Comparison of ENCODE assay signal across 8 cellular contexts in genomic region chr17:80146121-80147034, GRCh38. TPM values are rescaled to one million over a fixed set of nuclear protein-coding genes. Genes with fewer than 3 reads are reported as not detected.
DNase-seq lines count a peak whose midpoint lies in the region; ATAC-seq and TF ChIP-seq lines count a peak whose summit lies in the region.

No MANE protein-coding gene starts in this region.

- no peaks in the 10 kb centered on the region for H3K36me3 Mint-ChIP-seq in natural killer cell

- no peaks in the 10 kb centered on the region for H3K27me3 Mint-ChIP-seq in natural killer cell (ENCODE audit: low read depth in 2 of 2)

- peaks cover 19 to 25% of the 10 kb centered on the region in 2 donors for H3K4me1 Mint-ChIP-seq in natural killer cell

- intact Hi-C loops in natural killer cell (cut with micrococcal nuclease): loop anchor here (2.0 kb wide), 1 partner anchor 116 kb away; no protein-coding TSS in a partner anchor

- ATAC-seq in GM21515 (IDR thresholded peaks at IDR 0.05; ENCODE audit: unreplicated experiment) (peak; percentile 25), esophagus mucosa (peak; percentile 5), natural killer cell (peak in 2 of 3 donors; percentile 0 to 1)

- H3K4me3 Mint-ChIP-seq in natural killer cell: peak overlapping the region; percentile 96

- in situ Hi-C loops in G401 (cut with HindIII; ENCODE audit: low sequenced_read_pairs): no loop called here

- TF ChIP-seq CTCF in VCaP (conservative IDR thresholded peaks at IDR 0.05): no peak
- TF ChIP-seq CTCF in natural killer cell (IDR thresholded peaks at IDR 0.05): no peak

- DNase-seq in G401 (ENCODE audit: low spot score) (peak; percentile 8), natural killer cell (no peak), dedifferentiated amniotic fluid mesenchymal stem cell (ENCODE audit: extremely low spot score) (no peak), SKM-1 (lab: John Stamatoyannopoulos, UW; ENCODE audit: unreplicated experiment) (no peak)

- peak overlapping the region; percentile 73 to 93 for H3K27ac Mint-ChIP-seq in natural killer cell

- TF ChIP-seq EP300 in Ishikawa (IDR thresholded peaks at IDR 0.05; ENCODE audit: borderline replicate concordance): no peak

- peak overlapping the region; percentile 97 for H3K27ac ChIP-seq in VCaP

- TF ChIP-seq RAD21 in Ishikawa (IDR thresholded peaks at IDR 0.05; ENCODE audit: low read depth): no peak

- H3K9me3 Mint-ChIP-seq in natural killer cell: no peaks in the 10 kb centered on the region

TF ChIP-seq in Ishikawa, 13 proteins besides CTCF, POLR2A, EP300 and RAD21:
- TF ChIP-seq ZBTB7A (IDR thresholded peaks at IDR 0.05; ENCODE audit: low read depth): peak; percentile 24; the same call in 1 of the 2 replicates
- TF ChIP-seq REST (IDR thresholded peaks at IDR 0.05; ENCODE audit: low read depth): no peak
- TF ChIP-seq TAF1 (IDR thresholded peaks at IDR 0.05; ENCODE audit: low read depth): no peak
- peak; percentile 62 for TF ChIP-seq YY1 (IDR thresholded peaks at IDR 0.05; ENCODE audit: low read depth)

RNA-seq across cellular contexts. Expression of gene EIF4A3, which starts 0.6 kb away (rescaled TPM):
- total RNA-seq in G401 (2014; rRNA removed; shearing (Covaris generic)): 239 and 247 TPM in 2 replicates
- total RNA-seq in esophagus mucosa: 93.3 TPM
- 10 to 100 TPM; 86.2 to 88.6 (median 88.0) TPM for total RNA-seq in natural killer cell

RNA-seq across cellular contexts. Expression of gene CARD14, which starts 23.5 kb away (rescaled TPM):
- total RNA-seq in G401 (2014; rRNA removed; shearing (Covaris generic)): 0.44 TPM in 1 of 2 replicates, not detected in the other
- 23.8 TPM for total RNA-seq in esophagus mucosa
- under 1 TPM in 2 of 3 donors, not detected in 1; 0.12 to 0.38 TPM for total RNA-seq in natural killer cell

RNA-seq across cellular contexts. Expression of gene GAA, which starts 45.0 kb away (rescaled TPM):
- 41.7 and 43.5 TPM in 2 replicates for total RNA-seq in G401 (2014; rRNA removed; shearing (Covaris generic))
- 13.2 TPM for total RNA-seq in esophagus mucosa
- total RNA-seq in natural killer cell: 10 to 100 TPM; 28.5 to 35.8 (median 32.9) TPM

Comparison
In these comparisons a context has a peak if more than half of its experiments do, and no peak if none do; other contexts are left out.
1. RNA of gene CARD14, which starts 23.5 kb away (total RNA-seq): 23.8 TPM in esophagus mucosa (single experiment); 0.44 TPM in G401 and 0.12 to 0.38 TPM in natural killer cell; every median in the first group is over 10 times any median in the second.
2. Peak in every context shown above with its lines, with median percentiles within 50 percentile points of each other: ATAC-seq.